ENCODE assay signal across 25 cellular contexts in the genomic region with DNA sequence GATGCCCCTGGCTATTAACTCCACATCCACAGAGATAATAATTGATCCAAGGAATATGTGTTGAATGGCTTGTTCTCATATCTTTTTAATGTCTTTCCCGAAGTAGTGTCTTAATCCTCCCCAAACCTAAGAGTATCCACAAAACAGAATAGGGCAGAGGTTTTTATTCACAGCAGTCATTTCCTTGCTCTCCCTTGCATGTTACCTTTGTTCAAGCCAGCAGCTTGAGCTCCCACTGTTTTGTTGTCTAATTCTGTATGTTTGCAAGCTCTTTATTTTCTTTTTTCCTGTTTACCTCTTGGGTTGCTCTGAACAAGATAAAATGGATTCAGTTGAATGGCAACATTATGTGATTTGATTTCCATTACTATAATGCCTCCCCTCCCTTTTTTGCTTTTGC.
"Had no signal": no experiment of that assay in that cellular context is flagged by ENCODE, and none has a peak within 500 bp of the region (broad histone marks: within the 10 kb centered on the region; RNA-seq: fewer than 3 reads in every experiment).

No MANE protein-coding gene starts in this region.

- H3K27me3 ChIP-seq: esophagus squamous epithelium, left lung, ovary, sigmoid colon, stomach, thyroid gland had no signal

- FAIRE-seq: endometrium, islet of Langerhans had no signal

- H3K27ac ChIP-seq: esophagus squamous epithelium, left lung, ovary, psoas muscle, sigmoid colon, stomach, thyroid gland had no signal

- H3K36me3 ChIP-seq: esophagus squamous epithelium, left lung, ovary, sigmoid colon, stomach, thyroid gland had no signal

- H3K4me1 ChIP-seq: left lung, psoas muscle, sigmoid colon, stomach, thyroid gland had no signal

- DNase-seq: cortex of kidney; effector memory CD8-positive, alpha-beta T cell; erythroblast; esophagus squamous epithelium; foreskin melanocyte; hypothalamus; left cardiac atrium; left lung; mesendoderm; midbrain; naive thymus-derived CD4-positive, alpha-beta T cell; occipital lobe; ovary; posterior cingulate gyrus; psoas muscle; right cardiac atrium; sigmoid colon; stimulated activated CD4-positive, alpha-beta T cell treated with anti-CD3 and anti-CD28 coated beads, Interleukin-2, amount 100 ng/mL, for 24 hours; stimulated activated CD4-positive, alpha-beta T cell treated with anti-CD3 and anti-CD28 coated beads, Interleukin-4, amount 100 ng/mL, for 24 hours; stimulated activated naive CD4-positive, alpha-beta T cell treated with Interleukin-2 at 50 U/mL for 16 hours; stomach; thyroid gland; trophoblast cell had no signal

- H3K4me3 ChIP-seq: esophagus squamous epithelium, left lung, ovary, psoas muscle, sigmoid colon, stomach, thyroid gland had no signal

- H3K9me3 ChIP-seq: ovary, thyroid gland had no signal
